In genomic region chr4:56958111-56958517, GRCh38 we compare ENCODE assay signal across 8 cellular contexts. TPM values are rescaled to one million over a fixed set of nuclear protein-coding genes. Genes with fewer than 3 reads are reported as not detected.
DNase-seq lines count a peak whose midpoint lies in the region; ATAC-seq, FAIRE-seq and TF ChIP-seq lines count a peak whose summit lies in the region.

No MANE protein-coding gene starts in this region.

- CTCF ChIA-PET in endothelial cell of umbilical vein (lab: Charles Lee): interaction anchor here (1.2 kb wide), 1 partner anchor 21 kb away, joined by 5 read pairs; the partner anchor contains the start of gene POLR2B
- CTCF ChIA-PET in Calu3 (lab: Charles Lee): no interaction called here

- H2AFZ ChIP-seq in endothelial cell of umbilical vein (ENCODE audit: low read depth, low read length): peak overlapping the region; percentile 66

- no peaks in the 10 kb centered on the region for H3K9me3 Mint-ChIP-seq in activated CD4-positive, alpha-beta T cell treated with anti-CD3 and anti-CD28 coated beads, Interleukin-2, amount 10 ng/mL, durations not matched to agents 24 days and 14 days
- no peaks in the 10 kb centered on the region for H3K9me3 Mint-ChIP-seq in Calu3 (ENCODE audit: low read depth, unreplicated experiment)

- peak overlapping the region; percentile 73 for H3K4me2 ChIP-seq in endothelial cell of umbilical vein (ENCODE audit: insufficient read depth, low read length)

- H3K9me3 ChIP-seq in endothelial cell of umbilical vein (replicated peaks; ENCODE audit: control insufficient read depth, insufficient read depth, low read length) (no peaks in the 10 kb centered on the region), muscle layer of duodenum (ENCODE audit: control insufficient read depth in 1 of 2, low read length in 2 of 2) (no peaks in the 10 kb centered on the region)

- H3K9ac ChIP-seq in endothelial cell of umbilical vein (replicated peaks; ENCODE audit: extremely low read depth, insufficient read depth, low read length): peak overlapping the region; percentile 11

- dilution Hi-C loops in endothelial cell of umbilical vein (cut with MboI; ENCODE audit: extremely low pct_ligation_motif_present, low sequenced_read_pairs): no loop called here

- H3K4me1 ChIP-seq in endothelial cell of umbilical vein (ENCODE audit: control insufficient read depth, extremely low read depth, insufficient read depth, low read length): peaks cover 9% of the 10 kb centered on the region
- peaks cover 0 to 10% of the 10 kb centered on the region in 2 donors for H3K4me1 ChIP-seq in muscle layer of duodenum (ENCODE audit: control insufficient read depth in 1 of 2, insufficient read depth in 2 of 2, low read length in 2 of 2)

- FAIRE-seq in endothelial cell of umbilical vein (lab: Jason Lieb, UNC): peak; percentile 92

- no peak overlapping the region for H3K4me3 ChIP-seq in endothelial cell of umbilical vein (replicated peaks in 1 of 3; ENCODE audit: insufficient read depth in 1 of 3, low read depth in 1 of 3, low read length in 3 of 3)
- no peak overlapping the region for H3K4me3 ChIP-seq in muscle layer of duodenum (ENCODE audit: low read depth in 1 of 2, low read length in 2 of 2)

- intact Hi-C loops in endothelial cell of umbilical vein (cut with micrococcal nuclease) (loop anchor here (1.0 to 2.0 kb wide), 2 partner anchors 19 to 51 kb away; partner anchors contain the start of genes NOA1 and REST), Calu3 (cut with micrococcal nuclease; ENCODE audit: unreplicated experiment) (no loop called here)
- intact Hi-C loops in activated CD4-positive, alpha-beta T cell treated with anti-CD3 and anti-CD28 coated beads, Interleukin-2, amount 10 ng/mL, durations not matched to agents 24 days and 14 days (cut with micrococcal nuclease): no loop called here

- H3K36me3 ChIP-seq in endothelial cell of umbilical vein (ENCODE audit: control insufficient read depth in 2 of 2, extremely low read depth in 1 of 2, insufficient read depth in 2 of 2, low read length in 2 of 2) (no peaks in the 10 kb centered on the region), muscle layer of duodenum (ENCODE audit: control insufficient read depth in 1 of 2, insufficient read depth in 2 of 2, low read length in 2 of 2) (peaks cover 0 to 12% of the 10 kb centered on the region in 2 donors)

- BruUV-seq in endothelial cell of umbilical vein (replicated peaks; lab: Mats Ljungman, UMichigan) (no TSS peak), Calu3 (replicated peaks; lab: Mats Ljungman, UMichigan) (no TSS peak)

- no peak for ATAC-seq in HG03175 (IDR thresholded peaks at IDR 0.05; ENCODE audit: unreplicated experiment)

- TF ChIP-seq POLR2A in endothelial cell of umbilical vein (IDR thresholded peaks at IDR 0.05; ENCODE audit: low read depth, low read length): no peak

- no peak overlapping the region for H3K27ac Mint-ChIP-seq in activated CD4-positive, alpha-beta T cell treated with anti-CD3 and anti-CD28 coated beads, Interleukin-2, amount 10 ng/mL, durations not matched to agents 24 days and 14 days
- no peak overlapping the region for H3K27ac Mint-ChIP-seq in Calu3 (ENCODE audit: unreplicated experiment)

- H3K27me3 ChIP-seq in endothelial cell of umbilical vein (ENCODE audit: control insufficient read depth in 2 of 2, insufficient read depth in 2 of 2, low read length in 2 of 2) (no peaks in the 10 kb centered on the region), muscle layer of duodenum (ENCODE audit: low read depth, low read length) (no peaks in the 10 kb centered on the region)

- H3K27ac ChIP-seq in endothelial cell of umbilical vein (ENCODE audit: insufficient read depth, low read depth, low read length) (peak overlapping the region; percentile 50), muscle layer of duodenum (ENCODE audit: low read length) (peak overlapping the region; percentile 22)

- no peaks in the 10 kb centered on the region for H3K79me2 ChIP-seq in endothelial cell of umbilical vein (ENCODE audit: control insufficient read depth, insufficient read depth, low read length)

- POLR2A ChIA-PET in endothelial cell of umbilical vein (lab: Charles Lee): interaction anchor here (0.9 to 1.0 kb wide), 3 partner anchors 19 to 51 kb away, joined by 3 to 5 read pairs (median 4); partner anchors contain the start of genes NOA1 and REST

- no peak overlapping the region for H3K4me3 Mint-ChIP-seq in activated CD4-positive, alpha-beta T cell treated with anti-CD3 and anti-CD28 coated beads, Interleukin-2, amount 10 ng/mL, durations not matched to agents 24 days and 14 days
- no peak overlapping the region for H3K4me3 Mint-ChIP-seq in Calu3 (ENCODE audit: low read depth, unreplicated experiment)

- H4K20me1 ChIP-seq in endothelial cell of umbilical vein (replicated peaks; ENCODE audit: control insufficient read depth, extremely low read depth, insufficient read depth, low read length): no peaks in the 10 kb centered on the region

- TF ChIP-seq CTCF in endothelial cell of umbilical vein (IDR thresholded peaks at IDR 0.05; ENCODE audit: extremely low read depth in 1 of 2, insufficient read depth in 1 of 2, low read depth in 1 of 2, low read length in 2 of 2) (no peak), Calu3 (IDR thresholded peaks at IDR 0.05; ENCODE audit: unreplicated experiment) (no peak)

- peaks cover 15% of the 10 kb centered on the region for H3K36me3 Mint-ChIP-seq in activated CD4-positive, alpha-beta T cell treated with anti-CD3 and anti-CD28 coated beads, Interleukin-2, amount 10 ng/mL, durations not matched to agents 24 days and 14 days (ENCODE audit: low read depth)
- peaks cover 17% of the 10 kb centered on the region for H3K36me3 Mint-ChIP-seq in Calu3 (ENCODE audit: insufficient read depth, unreplicated experiment)

- no peaks in the 10 kb centered on the region for H3K27me3 Mint-ChIP-seq in activated CD4-positive, alpha-beta T cell treated with anti-CD3 and anti-CD28 coated beads, Interleukin-2, amount 10 ng/mL, durations not matched to agents 24 days and 14 days
- H3K27me3 Mint-ChIP-seq in Calu3 (ENCODE audit: unreplicated experiment): no peaks in the 10 kb centered on the region

- no peaks in the 10 kb centered on the region for H3K9me1 ChIP-seq in endothelial cell of umbilical vein (replicated peaks; ENCODE audit: control insufficient read depth, extremely low read depth, insufficient read depth, low read length)

- DNase-seq in ELR (ENCODE audit: low read depth) (peak; percentile 93), NCI-H774 (lab: John Stamatoyannopoulos, UW) (peak; percentile 4), endothelial cell of umbilical vein (ENCODE audit: low read depth, low spot score) (peak; percentile 97), NCI-H1930 (lab: John Stamatoyannopoulos, UW) (no peak), Calu3 (no peak)
- DNase-seq in activated CD4-positive, alpha-beta T cell treated with anti-CD3 and anti-CD28 coated beads, Interleukin-2, amount 10 ng/mL, durations not matched to agents 24 days and 14 days: no peak

- no peaks in the 10 kb centered on the region for H3K4me1 Mint-ChIP-seq in activated CD4-positive, alpha-beta T cell treated with anti-CD3 and anti-CD28 coated beads, Interleukin-2, amount 10 ng/mL, durations not matched to agents 24 days and 14 days
- H3K4me1 Mint-ChIP-seq in Calu3 (ENCODE audit: low read depth, unreplicated experiment): no peaks in the 10 kb centered on the region

TF ChIP-seq in endothelial cell of umbilical vein, 7 proteins besides CTCF, POLR2A, EP300 and RAD21 (continues in another document):
- no peak for TF ChIP-seq MAX (IDR thresholded peaks at IDR 0.05; ENCODE audit: insufficient read depth, insufficient read length)
- peak; percentile 74 for TF ChIP-seq GATA2 (IDR thresholded peaks at IDR 0.05; ENCODE audit: insufficient read depth, insufficient read length, low read depth, low read length)

RNA-seq across cellular contexts. Expression of gene NOA1, which starts 19.3 kb away (rescaled TPM):
- total RNA-seq in endothelial cell of umbilical vein (16.1 and 17.1 TPM in 2 replicates), Calu3 (2022) (14.2 and 16.4 TPM in 2 replicates)
- 13.9 and 16.7 TPM in 2 replicates for polyA plus RNA-seq in endothelial cell of umbilical vein
- 13.1 and 16.4 TPM in 2 replicates for polyA plus RNA-seq in endothelial cell of umbilical vein (2011; cell fraction: cytosol; rRNA removed)
- polyA plus RNA-seq in endothelial cell of umbilical vein (2011; cell fraction: nucleus; rRNA removed): 8.8 and 9.8 TPM in 2 replicates
- polyA plus RNA-seq in endothelial cell of umbilical vein (2012): 12.4 and 12.5 TPM in 2 replicates
- 8.4 and 9.1 TPM in 2 replicates for polyA minus RNA-seq in endothelial cell of umbilical vein
- 10.4 TPM for polyA minus RNA-seq in endothelial cell of umbilical vein (2011; cell fraction: cytosol; rRNA and poly(A)+ RNA removed)
- polyA minus RNA-seq in endothelial cell of umbilical vein (2011; cell fraction: nucleus; rRNA and poly(A)+ RNA removed): 5.7 and 8.8 TPM in 2 replicates
- total RNA-seq in activated CD4-positive, alpha-beta T cell treated with anti-CD3 and anti-CD28 coated beads, Interleukin-2, amount 10 ng/mL, durations not matched to agents 24 days and 14 days: 17.7 and 18.5 TPM in 2 replicates

RNA-seq across cellular contexts. Expression of gene POLR2B, which starts 20.6 kb away (rescaled TPM):
- 140 and 148 TPM in 2 replicates for total RNA-seq in endothelial cell of umbilical vein
- 58.1 and 75.5 TPM in 2 replicates for polyA plus RNA-seq in endothelial cell of umbilical vein
- 66.3 and 76.8 TPM in 2 replicates for polyA plus RNA-seq in endothelial cell of umbilical vein (2011; cell fraction: cytosol; rRNA removed)
- 226 and 273 TPM in 2 replicates for polyA plus RNA-seq in endothelial cell of umbilical vein (2011; cell fraction: nucleus; rRNA removed)
- polyA plus RNA-seq in endothelial cell of umbilical vein (2012): 97.3 and 135 TPM in 2 replicates
- polyA minus RNA-seq in endothelial cell of umbilical vein: 150 and 157 TPM in 2 replicates
- polyA minus RNA-seq in endothelial cell of umbilical vein (2011; cell fraction: cytosol; rRNA and poly(A)+ RNA removed): 23.2 TPM
- 120 and 166 TPM in 2 replicates for polyA minus RNA-seq in endothelial cell of umbilical vein (2011; cell fraction: nucleus; rRNA and poly(A)+ RNA removed)
- 154 and 158 TPM in 2 replicates for total RNA-seq in activated CD4-positive, alpha-beta T cell treated with anti-CD3 and anti-CD28 coated beads, Interleukin-2, amount 10 ng/mL, durations not matched to agents 24 days and 14 days
- total RNA-seq in Calu3 (2022): 74.4 and 83.8 TPM in 2 replicates

RNA-seq across cellular contexts. Expression of gene REST, which starts 50.4 kb away (rescaled TPM):
- total RNA-seq in endothelial cell of umbilical vein (45.9 and 48.1 TPM in 2 replicates), Calu3 (2022) (29.6 and 32.4 TPM in 2 replicates)
- 6.3 and 7.0 TPM in 2 replicates for polyA plus RNA-seq in endothelial cell of umbilical vein
- 9.6 and 10.3 TPM in 2 replicates for polyA plus RNA-seq in endothelial cell of umbilical vein (2011; cell fraction: cytosol; rRNA removed)
- polyA plus RNA-seq in endothelial cell of umbilical vein (2011; cell fraction: nucleus; rRNA removed): 13.5 and 18.7 TPM in 2 replicates
- polyA plus RNA-seq in endothelial cell of umbilical vein (2012): 14.7 and 18.2 TPM in 2 replicates
- polyA minus RNA-seq in endothelial cell of umbilical vein: 76.6 and 82.2 TPM in 2 replicates
- 24.7 TPM for polyA minus RNA-seq in endothelial cell of umbilical vein (2011; cell fraction: cytosol; rRNA and poly(A)+ RNA removed)
- 32.4 and 33.4 TPM in 2 replicates for polyA minus RNA-seq in endothelial cell of umbilical vein (2011; cell fraction: nucleus; rRNA and poly(A)+ RNA removed)
- total RNA-seq in activated CD4-positive, alpha-beta T cell treated with anti-CD3 and anti-CD28 coated beads, Interleukin-2, amount 10 ng/mL, durations not matched to agents 24 days and 14 days: 53.4 and 56.0 TPM in 2 replicates

Comparison
In these comparisons a context has a peak if more than half of its experiments do, and no peak if none do; other contexts are left out.
1. DNase-seq: peak in ELR (single experiment), NCI-H774 (single experiment) and endothelial cell of umbilical vein (single experiment); none in NCI-H1930 (0 of 2), activated CD4-positive, alpha-beta T cell treated with anti-CD3 and anti-CD28 coated beads, Interleukin-2, amount 10 ng/mL, durations not matched to agents 24 days and 14 days (single experiment) and Calu3 (single experiment).